7 cellular contexts compared by ENCODE assay signal in the genomic region with DNA sequence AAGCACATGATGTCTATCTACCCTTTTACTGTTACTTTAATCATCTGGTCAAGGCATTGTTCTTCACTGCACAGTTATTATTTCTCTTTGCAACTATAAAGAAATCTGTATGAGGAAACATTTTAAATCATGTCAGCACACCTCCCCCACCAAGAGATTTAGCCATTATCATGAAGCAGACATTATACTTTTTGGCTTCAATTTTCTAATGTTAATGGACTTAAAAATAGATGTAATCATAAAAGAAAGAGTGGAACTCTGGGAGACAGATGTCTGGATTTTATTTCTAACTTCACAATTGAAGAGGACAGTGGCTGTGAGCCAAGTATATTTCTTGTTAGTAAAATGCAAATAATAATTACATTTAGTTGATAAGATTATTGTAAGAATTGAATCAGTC.
"Had no signal": no experiment of that assay in that cellular context is flagged by ENCODE, and none has a peak within 500 bp of the region (broad histone marks: within the 10 kb centered on the region; RNA-seq: fewer than 3 reads in every experiment).

No MANE protein-coding gene starts in this region.

- H3K4me3 ChIP-seq: GM23338 had no signal

- DNase-seq: H9, HCEC 1CT, KBM-7 had no signal

- H3K4me2 ChIP-seq: GM23338, KMS-11 had no signal

- H3K9ac ChIP-seq: KMS-11 had no signal

- H2AFZ ChIP-seq: GM23338 had no signal

- H3K27ac ChIP-seq: HL-60, KMS-11 had no signal

- ATAC-seq: GM23338, HepG2 had no signal
